8 cellular contexts compared by ENCODE assay signal in genomic region chr10:92592761-92593552, GRCh38. TPM values are rescaled to one million over a fixed set of nuclear protein-coding genes. Genes with fewer than 3 reads are reported as not detected.
A peak's percentile ranks its signal among the peaks of the same experiment; 100 is the strongest.
DNase-seq lines count a peak whose midpoint lies in the region; ATAC-seq and FAIRE-seq lines count a peak whose summit lies in the region.

Gene KIF11, plus strand, starts transcription at chr10:92593130. Its CDS starts 246 bp downstream, at chr10:92593376.

- no peaks in the 10 kb centered on the region for H3K9me3 ChIP-seq in endocrine pancreas (ENCODE audit: control insufficient read depth, low read length)
- no peaks in the 10 kb centered on the region for H3K9me3 ChIP-seq in mesenchymal stem cell (ENCODE audit: control insufficient read depth, low read length)

- peak within 1 kb of the TSS; percentile 51 for H3K4ac ChIP-seq in mesenchymal stem cell (ENCODE audit: low read depth in 1 of 2, low read length in 2 of 2)

- peaks cover 3% of the 10 kb centered on the region for H3K4me1 ChIP-seq in endocrine pancreas (ENCODE audit: control insufficient read depth, insufficient read depth, low read length)
- H3K4me1 ChIP-seq in mesenchymal stem cell (ENCODE audit: control insufficient read depth, insufficient read depth, low read depth, low read length), result peaks cover 3% of the 10 kb centered on the region

- peak within 1 kb of the TSS in 1 of 2 experiments; percentile 42 for H2BK12ac ChIP-seq in mesenchymal stem cell (ENCODE audit: low read length in 2 of 2)

- peak within 1 kb of the TSS in 1 of 2 experiments; percentile 98 for H3K23ac ChIP-seq in mesenchymal stem cell (ENCODE audit: low read length in 2 of 2)

- H3K9ac ChIP-seq in endocrine pancreas (ENCODE audit: control insufficient read depth, insufficient read depth, low read length) (peak within 1 kb of the TSS; percentile 33), mesenchymal stem cell (ENCODE audit: low read length) (peak within 1 kb of the TSS; percentile 93)

- WGBS in mesenchymal stem cell, result under 1% methylated on average over 58 of the region's 58 CpGs

- H2BK15ac ChIP-seq in mesenchymal stem cell (ENCODE audit: low read depth, poor library complexity, severe bottlenecking), result no peak within 1 kb of the TSS

- peak; percentile 97 for DNase-seq in COLO668 (lab: John Stamatoyannopoulos, UW; ENCODE audit: unreplicated experiment)
- peak; percentile 96 for DNase-seq in HTR-8/SVneo (ENCODE audit: insufficient read length, low spot score)
- DNase-seq in NOMO-1 treated with dmso at 0.1 percent for 144 hours (lab: John Stamatoyannopoulos, UW; ENCODE audit: unreplicated experiment), result peak; percentile 95
- peak; percentile 73 to 92 (median 89) for DNase-seq in activated CD8-positive, alpha-beta memory T cell treated with anti-CD3 and anti-CD28 coated beads for 48 hours (ENCODE audit: low read depth in 2 of 3, low spot score in 2 of 3)
- DNase-seq in mesenchymal stem cell, result peak; percentile 98
- peak; percentile 90 for DNase-seq in stimulated activated CD8-positive, alpha-beta memory T cell treated with anti-CD3 and anti-CD28 coated beads, Interleukin-12 subunit alpha, Interleukin-12 subunit beta, amount 100 ng/mL, for 4 hours (ENCODE audit: low read depth)

- ATAC-seq in GM21360 (IDR thresholded peaks at IDR 0.05; ENCODE audit: unreplicated experiment), result peak; percentile 74

- H3K14ac ChIP-seq in mesenchymal stem cell (ENCODE audit: low read length in 2 of 2), result peak within 1 kb of the TSS in 1 of 2 experiments; percentile 75

- peak within 1 kb of the TSS; percentile 25 for H2BK5ac ChIP-seq in mesenchymal stem cell (ENCODE audit: low read depth, low read length, poor library complexity, severe bottlenecking)

- peak within 1 kb of the TSS; percentile 60 for H4K8ac ChIP-seq in mesenchymal stem cell (ENCODE audit: low read length)

- H2AFZ ChIP-seq in mesenchymal stem cell (ENCODE audit: low read depth, low read length), result peak within 1 kb of the TSS; percentile 97

- H2BK120ac ChIP-seq in mesenchymal stem cell (ENCODE audit: low read depth, low read length), result peak within 1 kb of the TSS; percentile 89

- H3K79me1 ChIP-seq in mesenchymal stem cell (replicated peaks; ENCODE audit: low read length, poor library complexity, severe bottlenecking), result peaks cover 3% of the 10 kb centered on the region

- H3K4me3 ChIP-seq in endocrine pancreas (ENCODE audit: control insufficient read depth, insufficient read depth, low read length), result peak within 1 kb of the TSS; percentile 83
- H3K4me3 ChIP-seq in mesenchymal stem cell (ENCODE audit: insufficient read depth in 1 of 2, low read depth in 1 of 2, low read length in 2 of 2), result peak within 1 kb of the TSS; percentile 94 to 99

- H3K18ac ChIP-seq in mesenchymal stem cell (ENCODE audit: low read depth in 1 of 2, low read length in 2 of 2), result peak within 1 kb of the TSS; percentile 79 to 91

- H4K91ac ChIP-seq in mesenchymal stem cell (ENCODE audit: low read length), result peak within 1 kb of the TSS; percentile 86

- H3K4me2 ChIP-seq in mesenchymal stem cell (ENCODE audit: low read length, poor library complexity, severe bottlenecking), result peak within 1 kb of the TSS; percentile 92

- peak within 1 kb of the TSS; percentile 88 for H3K27ac ChIP-seq in mesenchymal stem cell (ENCODE audit: low read length, poor library complexity, severe bottlenecking)

- FAIRE-seq in HTR-8/SVneo (lab: Jason Lieb, UNC), result peak; percentile 74

- H2AK5ac ChIP-seq in mesenchymal stem cell (ENCODE audit: low read length, severe bottlenecking), result peak within 1 kb of the TSS; percentile 17

- H3K36me3 ChIP-seq in endocrine pancreas (ENCODE audit: control insufficient read depth, insufficient read depth, low read length) (no peaks in the 10 kb centered on the region), mesenchymal stem cell (ENCODE audit: control insufficient read depth in 1 of 2, insufficient read depth in 2 of 2, low read depth in 1 of 2, low read length in 2 of 2) (no peaks in the 10 kb centered on the region)

- H3K27me3 ChIP-seq in endocrine pancreas (ENCODE audit: control insufficient read depth, insufficient read depth, low read length), result no peaks in the 10 kb centered on the region
- H3K27me3 ChIP-seq in mesenchymal stem cell (ENCODE audit: control insufficient read depth in 1 of 2, insufficient read depth in 1 of 2, low read length in 2 of 2), result no peaks in the 10 kb centered on the region

RNA-seq across cellular contexts. Expression of gene KIF11, which starts in this region (rescaled TPM):
- 4.4 TPM for polyA plus RNA-seq in mesenchymal stem cell (2013, experiment 1 of 2)
- polyA plus RNA-seq in mesenchymal stem cell (2013, experiment 2 of 2), result 4.7 TPM

Comparison
In these comparisons a context has a peak if more than half of its experiments do, and no peak if none do; other contexts are left out.
1. Peak in every context shown above with its lines: DNase-seq, ATAC-seq, H3K4me3 ChIP-seq and H3K27ac ChIP-seq.